In genomic region chr5:176833286-176833685, GRCh38 we compare ENCODE assay signal across 3 cellular contexts. TPM values are rescaled to one million over a fixed set of nuclear protein-coding genes. Genes with fewer than 3 reads are reported as not detected.
"Had no signal": no experiment of that assay in that cellular context is flagged by ENCODE, and none has a peak within 500 bp of the region (broad histone marks: within the 10 kb centered on the region; RNA-seq: fewer than 3 reads in every experiment).

No MANE protein-coding gene starts in this region.

- ATAC-seq: GM12878 had no signal

- DNase-seq: GDM1, GF-D8 had no signal

- H3K4me3 ChIP-seq: GM12878 had no signal

RNA-seq across cellular contexts. Expression of gene UNC5A, which starts 22.9 kb away (rescaled TPM):
- polyA plus RNA-seq: GM12878 had no signal
